In the genomic region with DNA sequence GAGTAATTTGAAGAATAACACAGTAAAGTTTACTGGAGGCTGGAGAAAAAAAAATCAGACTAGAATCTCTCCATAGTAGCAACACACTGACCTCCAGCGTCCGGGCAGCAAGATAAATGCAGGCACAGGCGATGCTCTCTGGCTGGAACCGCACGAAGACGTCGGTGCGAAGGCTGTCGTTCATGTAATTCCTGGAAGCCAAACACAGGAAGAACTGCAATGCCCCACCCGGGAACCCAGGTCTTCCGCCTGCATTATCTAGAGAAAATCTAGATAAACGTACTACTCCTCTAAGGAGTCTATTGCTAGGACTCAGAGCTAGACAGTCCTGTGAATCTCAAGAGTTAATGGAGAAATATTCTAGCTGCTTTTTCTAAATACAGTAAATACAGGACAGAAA, we compare ENCODE assay signal across 24 cellular contexts.
"Had no signal": no experiment of that assay in that cellular context is flagged by ENCODE, and none has a peak within 500 bp of the region (broad histone marks: within the 10 kb centered on the region; RNA-seq: fewer than 3 reads in every experiment).

No MANE protein-coding gene starts in this region.

- H3K4me3 ChIP-seq: lung, psoas muscle, sigmoid colon, skin epidermis, testis, tibial nerve, upper lobe of right lung, vagina had no signal

- H3K9me3 ChIP-seq: psoas muscle, sigmoid colon, testis, tibial nerve, upper lobe of right lung, vagina had no signal

- DNase-seq: dermis blood vessel endothelial cell; erythroblast; foreskin keratinocyte; hippocampal formation; kidney glomerular epithelial cell; mesendoderm; naive B cell; retina; sigmoid colon; stimulated activated CD4-positive, alpha-beta T cell treated with anti-CD3 and anti-CD28 coated beads, Interleukin-2, amount 100 ng/mL, for 24 hours; stimulated activated CD4-positive, alpha-beta T cell treated with anti-CD3 and anti-CD28 coated beads, Interleukin-4, amount 100 ng/mL, for 4 hours; stimulated activated naive B cell treated with anti-CD40 and anti-IgM and Interleukin-4, amounts not matched to agents 10 μg/mL and 1 μg/mL and 100 μg/mL, for 72 hours; stimulated activated naive CD8-positive, alpha-beta T cell treated with anti-CD3 and anti-CD28 coated beads, Interleukin-15, amount 100 ng/mL, for 72 hours; testis; upper lobe of right lung had no signal

- H3K9me3 Mint-ChIP-seq: naive B cell; nephron; stimulated activated naive B cell treated with anti-CD40 and anti-IgM and Interleukin-4, amounts not matched to agents 10 μg/mL and 1 μg/mL and 100 μg/mL, for 72 hours; stimulated activated naive CD8-positive, alpha-beta T cell treated with anti-CD3 and anti-CD28 coated beads, Interleukin-15, amount 100 ng/mL, for 72 hours had no signal

- H3K4me3 Mint-ChIP-seq: nephron; stimulated activated naive B cell treated with anti-CD40 and anti-IgM and Interleukin-4, amounts not matched to agents 10 μg/mL and 1 μg/mL and 100 μg/mL, for 72 hours; stimulated activated naive CD8-positive, alpha-beta T cell treated with anti-CD3 and anti-CD28 coated beads, Interleukin-15, amount 100 ng/mL, for 72 hours had no signal

- H3K27ac ChIP-seq: foreskin keratinocyte, psoas muscle, sigmoid colon, skin epidermis, testis, tibial nerve, vagina had no signal

- H3K27me3 Mint-ChIP-seq: naive B cell; stimulated activated naive B cell treated with anti-CD40 and anti-IgM and Interleukin-4, amounts not matched to agents 10 μg/mL and 1 μg/mL and 100 μg/mL, for 72 hours; stimulated activated naive CD8-positive, alpha-beta T cell treated with anti-CD3 and anti-CD28 coated beads, Interleukin-15, amount 100 ng/mL, for 72 hours had no signal

- H3K4me1 ChIP-seq: foreskin keratinocyte, testis, upper lobe of right lung, vagina had no signal

- ATAC-seq: foreskin keratinocyte; left lobe of liver; psoas muscle; stimulated activated naive B cell treated with anti-CD40 and anti-IgM and Interleukin-4, amounts not matched to agents 10 μg/mL and 1 μg/mL and 100 μg/mL, for 72 hours; stimulated activated naive CD8-positive, alpha-beta T cell treated with anti-CD3 and anti-CD28 coated beads, Interleukin-15, amount 100 ng/mL, for 72 hours; upper lobe of right lung had no signal

- H3K27ac Mint-ChIP-seq: nephron; stimulated activated naive B cell treated with anti-CD40 and anti-IgM and Interleukin-4, amounts not matched to agents 10 μg/mL and 1 μg/mL and 100 μg/mL, for 72 hours had no signal

- H3K27me3 ChIP-seq: foreskin keratinocyte, sigmoid colon, testis, tibial nerve, upper lobe of right lung, vagina had no signal

- FAIRE-seq: colon, endothelial cell of umbilical vein had no signal
